ENCODE assay signal across 21 cellular contexts in the genomic region with DNA sequence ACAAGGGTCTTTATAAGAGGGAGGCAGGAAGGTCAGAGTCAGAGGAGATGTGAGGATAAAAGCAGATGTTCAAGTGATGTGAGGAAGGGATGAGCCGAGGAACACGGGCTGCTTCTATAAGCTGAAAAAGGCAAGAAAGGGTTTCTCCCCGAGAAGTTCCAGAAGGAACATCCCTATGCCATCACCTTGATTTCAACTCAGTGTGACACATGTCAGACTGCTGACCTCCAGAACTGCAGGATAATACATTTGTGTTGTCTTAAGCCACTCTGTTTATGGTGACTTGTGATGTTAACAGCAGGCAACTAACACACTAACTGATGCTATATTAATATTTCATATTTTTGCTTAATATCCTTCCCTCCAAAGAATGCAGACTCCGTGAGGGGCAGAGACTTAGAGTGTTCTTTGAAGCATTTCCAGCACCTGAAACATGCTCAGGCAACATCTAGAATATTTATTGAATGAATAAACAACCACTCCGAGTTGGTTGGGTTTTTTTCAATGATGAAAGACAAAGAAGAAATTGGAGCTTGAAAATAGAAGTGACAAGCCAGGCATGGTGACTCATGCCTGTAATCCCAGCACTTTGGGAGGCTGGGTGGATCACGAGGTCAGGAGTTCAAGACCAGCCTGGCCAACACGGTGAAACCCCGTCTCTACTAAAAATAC.
"Had no signal": no experiment of that assay in that cellular context is flagged by ENCODE, and none has a peak within 500 bp of the region (broad histone marks: within the 10 kb centered on the region; RNA-seq: fewer than 3 reads in every experiment).

No MANE protein-coding gene starts in this region.

- H3K27ac Mint-ChIP-seq: activated CD4-positive, alpha-beta T cell treated with anti-CD3 and anti-CD28 coated beads, Interleukin-2, amount 10 ng/mL, durations not matched to agents 7 days and 5 days; activated CD8-positive, alpha-beta T cell treated with anti-CD3 and anti-CD28 coated beads, Interleukin-2, amount 10 ng/mL, durations not matched to agents 7 days and 5 days; activated naive CD4-positive, alpha-beta T cell treated with anti-CD3 and anti-CD28 coated beads, Interleukin-2, amount 10 ng/mL, durations not matched to agents 7 days and 5 days; activated naive CD8-positive, alpha-beta T cell treated with anti-CD3 and anti-CD28 coated beads, Interleukin-2, amount 50 U/mL, for 24 hours; stimulated activated naive CD8-positive, alpha-beta T cell treated with anti-CD3 and anti-CD28 coated beads, Interleukin-15, Interleukin-2, amounts not matched to agents 100 ng/mL and 50 ng/mL, for 24 hours had no signal

- H3K4me3 ChIP-seq: gastrocnemius medialis, left lung, suprapubic skin, transverse colon had no signal

- H3K9me3 ChIP-seq: gastrocnemius medialis, suprapubic skin, transverse colon had no signal

- H3K27ac ChIP-seq: gastrocnemius medialis, left lung, suprapubic skin, transverse colon had no signal

- H3K4me1 ChIP-seq: left lung, suprapubic skin, transverse colon had no signal

- H3K36me3 Mint-ChIP-seq: activated naive CD4-positive, alpha-beta T cell treated with anti-CD3 and anti-CD28 coated beads, Interleukin-2, amount 10 ng/mL, durations not matched to agents 7 days and 5 days had no signal

- ATAC-seq: activated CD8-positive, alpha-beta T cell treated with anti-CD3 and anti-CD28 coated beads, Interleukin-2, amount 10 ng/mL, durations not matched to agents 7 days and 5 days; activated naive CD8-positive, alpha-beta T cell treated with anti-CD3 and anti-CD28 coated beads, Interleukin-2, amount 50 U/mL, for 24 hours; activated T-cell treated with anti-CD3 and anti-CD28 coated beads, Interleukin-2, amount 50 U/mL, for 4 hours; gastrocnemius medialis; left lung had no signal

- H3K4me1 Mint-ChIP-seq: activated CD4-positive, alpha-beta T cell treated with anti-CD3 and anti-CD28 coated beads, Interleukin-2, amount 10 ng/mL, durations not matched to agents 7 days and 5 days; activated naive CD4-positive, alpha-beta T cell treated with anti-CD3 and anti-CD28 coated beads, Interleukin-2, amount 10 ng/mL, durations not matched to agents 7 days and 5 days; activated naive CD8-positive, alpha-beta T cell treated with anti-CD3 and anti-CD28 coated beads, Interleukin-2, amount 50 U/mL, for 24 hours had no signal

- H3K36me3 ChIP-seq: gastrocnemius medialis, left lung, suprapubic skin, transverse colon had no signal

- H3K27me3 Mint-ChIP-seq: activated naive CD4-positive, alpha-beta T cell treated with anti-CD3 and anti-CD28 coated beads, Interleukin-2, amount 10 ng/mL, durations not matched to agents 7 days and 5 days had no signal

- DNase-seq: activated CD4-positive, alpha-beta T cell treated with anti-CD3 and anti-CD28 coated beads, Interleukin-2, amount 10 ng/mL, durations not matched to agents 7 days and 5 days; activated CD8-positive, alpha-beta memory T cell treated with anti-CD3 and anti-CD28 coated beads, Interleukin-2, amount 50 U/mL, for 4 hours; activated CD8-positive, alpha-beta T cell treated with anti-CD3 and anti-CD28 coated beads, Interleukin-2, amount 10 ng/mL, durations not matched to agents 7 days and 5 days; activated effector memory CD4-positive, alpha-beta T cell treated with Interleukin-2 at 50 U/mL for 16 hours; activated naive CD4-positive, alpha-beta T cell treated with anti-CD3 and anti-CD28 coated beads, Interleukin-2, amount 10 ng/mL, durations not matched to agents 7 days and 5 days; activated naive CD8-positive, alpha-beta T cell treated with anti-CD3 and anti-CD28 coated beads, Interleukin-2, amount 50 U/mL, for 24 hours; activated T-cell treated with anti-CD3 and anti-CD28 coated beads, Interleukin-2, amount 50 U/mL, for 4 hours; aorta; gastrocnemius medialis; head of caudate nucleus; left lung; midbrain; occipital lobe; posterior cingulate gyrus; stimulated activated CD4-positive, alpha-beta T cell treated with anti-CD3 and anti-CD28 coated beads, Interleukin-12 subunit alpha, Interleukin-12 subunit beta, amount 100 ng/mL, for 4 hours; stimulated activated CD4-positive, alpha-beta T cell treated with anti-CD3 and anti-CD28 coated beads, Interleukin-1b, Interleukin-23, amount 100 ng/mL, for 48 hours; T-helper 1 cell; T-helper 9 cell; transverse colon had no signal

- H3K27me3 ChIP-seq: gastrocnemius medialis, left lung, suprapubic skin, transverse colon had no signal

- H3K4me3 Mint-ChIP-seq: activated CD4-positive, alpha-beta T cell treated with anti-CD3 and anti-CD28 coated beads, Interleukin-2, amount 10 ng/mL, durations not matched to agents 7 days and 5 days; activated CD8-positive, alpha-beta T cell treated with anti-CD3 and anti-CD28 coated beads, Interleukin-2, amount 10 ng/mL, durations not matched to agents 7 days and 5 days; activated naive CD4-positive, alpha-beta T cell treated with anti-CD3 and anti-CD28 coated beads, Interleukin-2, amount 10 ng/mL, durations not matched to agents 7 days and 5 days; activated naive CD8-positive, alpha-beta T cell treated with anti-CD3 and anti-CD28 coated beads, Interleukin-2, amount 50 U/mL, for 24 hours; activated T-cell treated with anti-CD3 and anti-CD28 coated beads, Interleukin-2, amount 50 U/mL, for 4 hours; stimulated activated naive CD8-positive, alpha-beta T cell treated with anti-CD3 and anti-CD28 coated beads, Interleukin-15, Interleukin-2, amounts not matched to agents 100 ng/mL and 50 ng/mL, for 24 hours had no signal
